ENCODE assay signal across 10 cellular contexts in genomic region chr1:9068971-9069323, GRCh38. TPM values are rescaled to one million over a fixed set of nuclear protein-coding genes. Genes with fewer than 3 reads are reported as not detected.
DNase-seq lines count a peak whose midpoint lies in the region; ATAC-seq and TF ChIP-seq lines count a peak whose summit lies in the region.
"Had no signal": no experiment of that assay in that cellular context is flagged by ENCODE, and none has a peak within 500 bp of the region (broad histone marks: within the 10 kb centered on the region; RNA-seq: fewer than 3 reads in every experiment).

No MANE protein-coding gene starts in this region.

- H3K36me3 ChIP-seq in ovary: no peaks in the 10 kb centered on the region

- no peak for ATAC-seq in GM21529 (IDR thresholded peaks at IDR 0.05; ENCODE audit: unreplicated experiment)

- DNase-seq in GM12864 (ENCODE audit: low read depth) (no peak), NAMALWA (ENCODE audit: low spot score) (peak; percentile 67), epithelial cell of esophagus (ENCODE audit: low read depth) (peak; percentile 27), ovary (no peak), iPS-NIHi11 (ENCODE audit: low spot score) (no peak), hippocampal formation (lab: John Stamatoyannopoulos, UW) (no peak), T-helper 9 cell (no peak)
- DNase-seq: activated CD4-positive, alpha-beta T cell treated with anti-CD3 and anti-CD28 coated beads, Interleukin-2, amount 10 ng/mL, durations not matched to agents 7 days and 5 days; NCI-H748 treated with DMSO at 0.1 percent for 48 hours had no signal

- H3K4me3 ChIP-seq in GM12864 (ENCODE audit: low read depth, low read length) (peak overlapping the region; percentile 63), epithelial cell of esophagus (ENCODE audit: low read length) (no peak overlapping the region), ovary (no peak overlapping the region)

- TF ChIP-seq POLR2A in ovary (IDR thresholded peaks at IDR 0.05): no peak

- intact Hi-C loops in ovary (cut with DNase I): no loop called here

- whole genome bisulfite sequencing in ovary, 3 donors: 8 to 15% (median 11%) methylated on average over 4 of the region's 4 CpGs

- H3K4me1 ChIP-seq in ovary (ENCODE audit: insufficient read depth): peaks cover 26% of the 10 kb centered on the region

- H3K9me3 ChIP-seq in ovary: no peaks in the 10 kb centered on the region

- H3K27me3 ChIP-seq in ovary: no peaks in the 10 kb centered on the region

- peak overlapping the region; percentile 24 to 67 for H3K27ac ChIP-seq in ovary

- TF ChIP-seq EP300 in ovary (IDR thresholded peaks at IDR 0.05): no peak

- TF ChIP-seq CTCF in GM12864 (IDR thresholded peaks at IDR 0.05; ENCODE audit: low read depth, low read length, missing control alignments) (no peak), epithelial cell of esophagus (IDR thresholded peaks at IDR 0.05; ENCODE audit: insufficient read depth, low read depth, low read length, missing control alignments) (no peak), ovary (IDR thresholded peaks at IDR 0.05) (no peak)

RNA-seq across cellular contexts. Expression of gene SLC2A5, which starts 0.5 kb away (rescaled TPM):
- total RNA-seq in ovary: 10 to 100 TPM in 1 of 7 donors, 1 to 10 TPM in 6; 3.4 to 19.4 (median 5.6) TPM
- polyA plus RNA-seq in ovary: 1 to 10 TPM in 1 of 2 donors, under 1 TPM in 1; 0.64 to 6.7 TPM
- total RNA-seq: activated CD4-positive, alpha-beta T cell treated with anti-CD3 and anti-CD28 coated beads, Interleukin-2, amount 10 ng/mL, durations not matched to agents 7 days and 5 days had no signal

RNA-seq across cellular contexts. Expression of gene SLC2A7, which starts 42.7 kb away (rescaled TPM):
- total RNA-seq in ovary: not detected
- not detected for polyA plus RNA-seq in ovary
- total RNA-seq: activated CD4-positive, alpha-beta T cell treated with anti-CD3 and anti-CD28 coated beads, Interleukin-2, amount 10 ng/mL, durations not matched to agents 7 days and 5 days had no signal

RNA-seq across cellular contexts. Expression of gene GPR157, which starts 60.0 kb away (rescaled TPM):
- total RNA-seq in ovary: 10 to 100 TPM in 4 of 7 donors, 1 to 10 TPM in 3; 4.8 to 17.8 (median 12.2) TPM
- polyA plus RNA-seq in ovary: 1 to 10 TPM; 3.1 to 3.6 TPM

Comparison
In these comparisons a context has a peak if more than half of its experiments do, and no peak if none do; other contexts are left out.
1. DNase-seq: peak in NAMALWA (single experiment) and epithelial cell of esophagus (single experiment); none in GM12864 (single experiment), ovary (0 of 5), iPS-NIHi11 (single experiment), hippocampal formation (0 of 2) and T-helper 9 cell (single experiment).